In genomic region chr19:47778954-47779351, GRCh38 we compare ENCODE assay signal across 8 cellular contexts. TPM values are rescaled to one million over a fixed set of nuclear protein-coding genes. Genes with fewer than 3 reads are reported as not detected.
DNase-seq lines count a peak whose midpoint lies in the region; ATAC-seq and TF ChIP-seq lines count a peak whose summit lies in the region.

No MANE protein-coding gene starts in this region.

- H3K36me3 ChIP-seq in adipocyte (ENCODE audit: control insufficient read depth, insufficient read depth, low read length, severe bottlenecking) (peaks cover 19% of the 10 kb centered on the region), rectal smooth muscle tissue (ENCODE audit: control insufficient read depth, insufficient read depth, low read length) (peaks cover 17% of the 10 kb centered on the region)

- H3K4me3 ChIP-seq in AG09309 (ENCODE audit: control insufficient read depth, low read depth, low read length) (peak overlapping the region; percentile 86), adipocyte (ENCODE audit: low read length) (peak overlapping the region; percentile 83), right cardiac atrium (ENCODE audit: low read length) (peak overlapping the region; percentile 86), rectal smooth muscle tissue (ENCODE audit: low read length) (peak overlapping the region; percentile 69)

- H3K9me3 ChIP-seq in adipocyte (ENCODE audit: control insufficient read depth, low read length) = no peaks in the 10 kb centered on the region
- H3K9me3 ChIP-seq in right cardiac atrium (ENCODE audit: control insufficient read depth, low read length) = no peaks in the 10 kb centered on the region

- peak overlapping the region; percentile 93 for H3K27ac ChIP-seq in right cardiac atrium (ENCODE audit: low read length)
- H3K27ac ChIP-seq in rectal smooth muscle tissue (ENCODE audit: low read depth, low read length) = peak overlapping the region; percentile 99

- ATAC-seq in HG02973 (IDR thresholded peaks at IDR 0.05; ENCODE audit: unreplicated experiment) = peak; percentile 14
- peak; percentile 34 to 58 for ATAC-seq in right cardiac atrium
- no peak for ATAC-seq in HG02571 (IDR thresholded peaks at IDR 0.05; ENCODE audit: unreplicated experiment)

- peak overlapping the region; percentile 94 for H3K9ac ChIP-seq in adipocyte (ENCODE audit: low read length)
- H3K9ac ChIP-seq in rectal smooth muscle tissue (ENCODE audit: low read length) = peak overlapping the region; percentile 76

- H3K27me3 ChIP-seq in adipocyte (replicated peaks; ENCODE audit: control insufficient read depth, insufficient read depth, low read length) = no peaks in the 10 kb centered on the region
- no peaks in the 10 kb centered on the region for H3K27me3 ChIP-seq in right cardiac atrium (ENCODE audit: control insufficient read depth, insufficient read depth)
- H3K27me3 ChIP-seq in rectal smooth muscle tissue (ENCODE audit: control insufficient read depth, insufficient read depth, low read length) = no peaks in the 10 kb centered on the region

- intact Hi-C loops in right cardiac atrium (cut with DNase I) = no loop called here

- DNase-seq in AG09309 (ENCODE audit: low read depth) (no peak), adipocyte (ENCODE audit: low read depth) (peak; percentile 60), right cardiac atrium (peak; percentile 55 to 73 (median 72)), 8988T (no peak)
- no peak for DNase-seq in activated CD8-positive, alpha-beta memory T cell treated with anti-CD3 and anti-CD28 coated beads, Interleukin-2, amount 50 U/mL, for 48 hours

- WGBS in right cardiac atrium = under 1% methylated on average over 20 of the region's 20 CpGs

- H3K4me1 ChIP-seq in adipocyte (ENCODE audit: control insufficient read depth, insufficient read depth, low read length) (peaks cover 25% of the 10 kb centered on the region), right cardiac atrium (ENCODE audit: control insufficient read depth, insufficient read depth, low read length) (peaks cover 8% of the 10 kb centered on the region), rectal smooth muscle tissue (ENCODE audit: control insufficient read depth, insufficient read depth, low read length) (peaks cover 13% of the 10 kb centered on the region)

- TF ChIP-seq CTCF in AG09309 (IDR thresholded peaks at IDR 0.05; ENCODE audit: control insufficient read depth, insufficient read depth, low read depth, low read length, missing control alignments) = no peak

RNA-seq across cellular contexts. Expression of gene SELENOW, which starts 0.5 kb away (rescaled TPM):
- total RNA-seq in right cardiac atrium = 1,000 to 10,000 TPM in 2 of 4 donors, 100 to 1,000 TPM in 2; 857 to 1,126 (median 1,037) TPM
- polyA plus RNA-seq in right cardiac atrium = 1,795 TPM

RNA-seq across cellular contexts. Expression of gene TPRX1, which starts 25.4 kb away (rescaled TPM):
- total RNA-seq in right cardiac atrium = not detected
- not detected for polyA plus RNA-seq in right cardiac atrium

RNA-seq across cellular contexts. Expression of gene NOP53, which starts 33.6 kb away (rescaled TPM):
- 100 to 1,000 TPM; 191 to 248 (median 237) TPM for total RNA-seq in right cardiac atrium
- polyA plus RNA-seq in right cardiac atrium = 322 TPM

RNA-seq across cellular contexts. Expression of gene CRX, which starts 42.8 kb away (rescaled TPM):
- not detected for total RNA-seq in right cardiac atrium
- not detected for polyA plus RNA-seq in right cardiac atrium

Comparison
In these comparisons a context has a peak if more than half of its experiments do, and no peak if none do; other contexts are left out.
1. DNase-seq: peak in adipocyte (single experiment) and right cardiac atrium (3 of 3); none in AG09309 (single experiment), 8988T (single experiment) and activated CD8-positive, alpha-beta memory T cell treated with anti-CD3 and anti-CD28 coated beads, Interleukin-2, amount 50 U/mL, for 48 hours (single experiment).
2. Peak in every context shown above with its lines, with median percentiles within 50 percentile points of each other: H3K4me3 ChIP-seq.